ENCODE assay signal across 1 cellular context in the genomic region with DNA sequence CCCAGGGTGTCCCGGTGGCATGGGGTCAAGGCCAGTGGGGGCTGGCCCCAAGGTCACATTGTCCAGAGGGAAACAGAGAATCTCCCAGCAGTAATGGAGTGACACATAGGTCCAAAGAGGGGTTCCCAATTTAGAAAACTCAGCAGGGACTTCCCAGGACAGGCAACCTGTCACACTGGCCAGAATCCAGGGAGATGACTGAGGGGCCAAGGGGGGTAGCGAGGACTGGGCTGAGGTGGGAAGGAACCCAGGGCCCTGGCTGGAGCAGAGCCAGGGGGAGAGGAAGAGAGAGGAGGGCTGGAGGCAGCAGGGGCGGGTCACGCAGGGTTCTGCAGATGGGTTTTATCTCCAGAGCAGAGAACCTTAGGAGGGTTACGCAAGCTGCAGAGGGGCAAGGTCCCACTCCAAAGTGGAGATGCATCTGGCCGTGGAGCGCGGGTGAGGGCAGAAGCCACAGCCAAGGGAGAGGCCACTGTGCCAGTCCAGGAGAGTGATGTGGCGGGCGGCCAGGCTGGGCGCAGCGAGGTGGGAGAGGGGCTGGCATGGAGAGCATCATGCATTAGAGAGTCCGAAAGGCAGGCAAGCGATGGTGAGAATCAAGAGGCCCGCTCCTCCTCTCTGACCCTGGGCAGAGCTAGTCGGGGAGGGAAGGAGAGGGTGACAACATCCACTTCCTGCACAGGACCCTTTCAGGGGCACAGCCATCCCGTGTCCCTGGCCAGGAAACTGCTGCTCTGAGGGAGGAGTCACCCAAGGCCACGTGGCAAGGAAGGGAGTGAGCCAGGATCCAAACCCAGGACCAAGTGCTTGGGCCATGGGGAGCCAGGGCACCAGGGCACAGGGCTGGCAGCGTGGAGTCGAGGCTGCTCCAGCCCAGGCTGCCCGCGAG.
TF ChIP-seq lines count a peak whose summit lies in the region.

No MANE protein-coding gene starts in this region.

TF ChIP-seq in endothelial cell of umbilical vein, 7 proteins besides CTCF, POLR2A, EP300 and RAD21:
- no peak for TF ChIP-seq GATA2 (IDR thresholded peaks at IDR 0.05; ENCODE audit: insufficient read depth, insufficient read length, low read depth, low read length)
- no peak for TF ChIP-seq FOS (IDR thresholded peaks at IDR 0.05; ENCODE audit: borderline replicate concordance, insufficient read depth, low read length)
- no peak for TF ChIP-seq MYC (IDR thresholded peaks at IDR 0.05; ENCODE audit: low read depth, low read length)
- TF ChIP-seq POLR2AphosphoS5 (IDR thresholded peaks at IDR 0.05; ENCODE audit: insufficient read depth, low read depth, low read length), result no peak
- no peak for TF ChIP-seq EZH2 (IDR thresholded peaks at IDR 0.05; ENCODE audit: borderline replicate concordance, low read depth, low read length, severe bottlenecking)
- no peak for TF ChIP-seq JUN (IDR thresholded peaks at IDR 0.05; ENCODE audit: borderline replicate concordance, insufficient read depth, insufficient read length, low read depth)
- TF ChIP-seq, protein P1, sequence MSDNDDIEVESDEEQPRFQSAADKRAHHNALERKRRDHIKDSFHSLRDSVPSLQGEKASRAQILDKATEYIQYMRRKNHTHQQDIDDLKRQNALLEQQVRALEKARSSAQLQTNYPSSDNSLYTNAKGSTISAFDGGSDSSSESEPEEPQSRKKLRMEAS (IDR thresholded peaks at IDR 0.05; ENCODE audit: insufficient read depth, insufficient read length), result peak; percentile 51
